In genomic region chr10:131766096-131766495, GRCh38 we compare ENCODE assay signal across 26 cellular contexts.
"Had no signal": no experiment of that assay in that cellular context is flagged by ENCODE, and none has a peak within 500 bp of the region (broad histone marks: within the 10 kb centered on the region; RNA-seq: fewer than 3 reads in every experiment).

No MANE protein-coding gene starts in this region.

- H3K9me3 ChIP-seq: adrenal gland, SJCRH30 had no signal

- H3K4me3 ChIP-seq: adrenal gland, cardiac muscle cell, SJCRH30, SK-N-MC had no signal

- DNase-seq: activated CD4-positive, alpha-beta T cell treated with anti-CD3 and anti-CD28 coated beads, Interleukin-2, amount 10 ng/mL, durations not matched to agents 24 days and 14 days; activated CD4-positive, alpha-beta T cell treated with anti-CD3 and anti-CD28 coated beads, Interleukin-2, amount 50 U/mL, for 4 hours; activated CD8-positive, alpha-beta T cell treated with anti-CD3 and anti-CD28 coated beads for 36 hours; activated naive CD4-positive, alpha-beta T cell treated with Interleukin-2 at 50 U/mL for 16 hours; activated T-cell treated with anti-CD3 and anti-CD28 coated beads, Interleukin-2, amount 50 U/mL, for 1 hour; activated T-cell treated with anti-CD3 and anti-CD28 coated beads, Interleukin-2, amount 50 U/mL, for 72 hours; adrenal gland; aorta; brain microvascular endothelial cell; Karpas-422; KBM-7; NCI-H1105; NCI-H1417 treated with DMSO at 0.1 percent for 48 hours; NCI-H187 treated with DMSO at 0.1 percent for 48 hours; NCI-H2081; NCI-H345; NCI-H524 treated with DMSO at 0.1 percent for 48 hours; SHP77; SJCRH30; T1000; WERI-Rb-1 had no signal

- H3K36me3 Mint-ChIP-seq: activated naive CD4-positive, alpha-beta T cell treated with anti-CD3 and anti-CD28 coated beads, Interleukin-2, amount 50 U/mL, for 72 hours had no signal

- H3K4me1 Mint-ChIP-seq: activated CD4-positive, alpha-beta T cell treated with anti-CD3 and anti-CD28 coated beads, Interleukin-2, amount 10 ng/mL, durations not matched to agents 24 days and 14 days; activated T-helper 17 cell treated with anti-CD3 and anti-CD28 coated beads, Interleukin-2, amount 50 U/mL, for 72 hours had no signal

- H3K4me1 ChIP-seq: adrenal gland, SJCRH30 had no signal

- H3K27ac Mint-ChIP-seq: activated CD4-positive, alpha-beta T cell treated with anti-CD3 and anti-CD28 coated beads, Interleukin-2, amount 10 ng/mL, durations not matched to agents 24 days and 14 days; activated CD8-positive, alpha-beta T cell treated with anti-CD3 and anti-CD28 coated beads for 36 hours; activated naive CD4-positive, alpha-beta T cell treated with anti-CD3 and anti-CD28 coated beads, Interleukin-2, amount 50 U/mL, for 72 hours; activated T-cell treated with anti-CD3 and anti-CD28 coated beads, Interleukin-2, amount 50 U/mL, for 72 hours; activated T-helper 17 cell treated with anti-CD3 and anti-CD28 coated beads, Interleukin-2, amount 50 U/mL, for 72 hours had no signal

- H3K27me3 ChIP-seq: adrenal gland, brain microvascular endothelial cell, cardiac muscle cell, SJCRH30 had no signal

- ATAC-seq: activated CD8-positive, alpha-beta T cell treated with anti-CD3 and anti-CD28 coated beads for 36 hours; activated naive CD4-positive, alpha-beta T cell treated with anti-CD3 and anti-CD28 coated beads, Interleukin-2, amount 50 U/mL, for 72 hours; activated T-cell treated with anti-CD3 and anti-CD28 coated beads, Interleukin-2, amount 50 U/mL, for 72 hours; activated T-helper 17 cell treated with anti-CD3 and anti-CD28 coated beads, Interleukin-2, amount 50 U/mL, for 72 hours; Panc1 had no signal

- H3K27ac ChIP-seq: adrenal gland, brain microvascular endothelial cell, cardiac muscle cell, SJCRH30, SK-N-MC, WERI-Rb-1 had no signal

- H3K9me3 Mint-ChIP-seq: activated CD4-positive, alpha-beta T cell treated with anti-CD3 and anti-CD28 coated beads, Interleukin-2, amount 10 ng/mL, durations not matched to agents 24 days and 14 days; activated CD8-positive, alpha-beta T cell treated with anti-CD3 and anti-CD28 coated beads for 36 hours; activated naive CD4-positive, alpha-beta T cell treated with anti-CD3 and anti-CD28 coated beads, Interleukin-2, amount 50 U/mL, for 72 hours; activated T-cell treated with anti-CD3 and anti-CD28 coated beads, Interleukin-2, amount 50 U/mL, for 72 hours; activated T-helper 17 cell treated with anti-CD3 and anti-CD28 coated beads, Interleukin-2, amount 50 U/mL, for 72 hours had no signal

- H3K4me3 Mint-ChIP-seq: activated CD4-positive, alpha-beta T cell treated with anti-CD3 and anti-CD28 coated beads, Interleukin-2, amount 10 ng/mL, durations not matched to agents 24 days and 14 days; activated CD8-positive, alpha-beta T cell treated with anti-CD3 and anti-CD28 coated beads for 36 hours; activated T-cell treated with anti-CD3 and anti-CD28 coated beads, Interleukin-2, amount 50 U/mL, for 72 hours; activated T-helper 17 cell treated with anti-CD3 and anti-CD28 coated beads, Interleukin-2, amount 50 U/mL, for 72 hours had no signal

- H3K36me3 ChIP-seq: adrenal gland, brain microvascular endothelial cell, cardiac muscle cell, SJCRH30, WERI-Rb-1 had no signal
